12 cellular contexts compared by ENCODE assay signal in the genomic region with DNA sequence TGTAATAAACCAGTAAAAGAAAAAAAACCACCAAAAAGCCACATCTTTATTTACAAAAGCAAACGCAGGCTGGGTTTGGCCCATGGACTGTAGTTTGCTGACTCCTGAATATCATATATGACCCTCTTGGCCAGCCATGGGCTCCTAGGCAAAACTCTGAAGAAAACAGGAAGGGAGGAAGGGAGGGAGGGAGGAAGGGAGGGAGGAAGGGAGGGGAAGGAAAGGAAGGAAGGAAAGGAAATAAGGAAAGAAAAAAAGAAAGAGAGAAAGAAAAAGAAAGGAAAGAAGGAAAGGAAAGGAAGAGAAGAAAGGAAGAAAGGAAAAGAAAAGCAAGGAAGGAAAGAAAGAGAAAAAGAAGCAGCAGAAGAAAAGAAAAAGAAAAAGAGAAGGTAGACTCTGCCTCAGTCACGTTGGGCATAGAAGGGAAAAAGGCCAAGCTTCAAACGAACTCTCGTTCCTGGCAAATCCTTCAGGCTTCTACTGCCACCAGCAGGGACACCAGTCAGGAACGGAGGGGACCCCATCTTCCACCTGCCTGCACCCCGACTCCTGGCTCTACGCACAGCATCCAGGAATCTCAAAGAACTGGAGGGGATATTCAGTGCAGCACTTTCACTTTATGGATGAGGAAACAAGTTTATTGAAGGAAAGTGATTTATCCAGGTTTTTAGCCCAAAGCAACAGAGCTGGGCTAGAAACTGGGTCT. TPM values are rescaled to one million over a fixed set of nuclear protein-coding genes. Genes with fewer than 3 reads are reported as not detected.
DNase-seq lines count a peak whose midpoint lies in the region; ATAC-seq and TF ChIP-seq lines count a peak whose summit lies in the region.
"Had no signal": no experiment of that assay in that cellular context is flagged by ENCODE, and none has a peak within 500 bp of the region (broad histone marks: within the 10 kb centered on the region; RNA-seq: fewer than 3 reads in every experiment).

No MANE protein-coding gene starts in this region.

- H3K9me3 ChIP-seq in adipocyte (ENCODE audit: control insufficient read depth, low read length): no peaks in the 10 kb centered on the region

- intact Hi-C loops in CD14-positive monocyte (cut with micrococcal nuclease) (loop anchor here in 1 of 2 donors (2.0 kb wide), 1 partner anchor 15 kb away; no protein-coding TSS in a partner anchor), left colon (cut with DNase I, micrococcal nuclease) (no loop called here)

- ATAC-seq in left colon (peak; percentile 8), HG02759 (IDR thresholded peaks at IDR 0.05; ENCODE audit: unreplicated experiment) (no peak)
- no peak for ATAC-seq in activated T-cell treated with anti-CD3 and anti-CD28 coated beads, Interleukin-2, amount 50 U/mL, for 4 hours
- no peak for ATAC-seq in stimulated activated memory B cell treated with anti-CD40 and anti-IgM and Interleukin-4, amounts not matched to agents 10 μg/mL and 1 μg/mL and 100 μg/mL, for 72 hours

- H3K36me3 ChIP-seq in adipocyte (ENCODE audit: control insufficient read depth, insufficient read depth, low read length, severe bottlenecking): peaks cover 18% of the 10 kb centered on the region

- peaks cover 19 to 34% of the 10 kb centered on the region in 2 donors for H3K36me3 Mint-ChIP-seq in CD14-positive monocyte
- no peaks in the 10 kb centered on the region for H3K36me3 Mint-ChIP-seq in activated T-cell treated with anti-CD3 and anti-CD28 coated beads, Interleukin-2, amount 50 U/mL, for 4 hours (ENCODE audit: insufficient read depth)
- no peaks in the 10 kb centered on the region for H3K36me3 Mint-ChIP-seq in stimulated activated memory B cell treated with anti-CD40 and anti-IgM and Interleukin-4, amounts not matched to agents 10 μg/mL and 1 μg/mL and 100 μg/mL, for 72 hours

- H3K27ac Mint-ChIP-seq in CD14-positive monocyte: peak overlapping the region in 5 of 7 donors; percentile 35 to 93 (median 64)
- no peak overlapping the region for H3K27ac Mint-ChIP-seq in stimulated activated memory B cell treated with anti-CD40 and anti-IgM and Interleukin-4, amounts not matched to agents 10 μg/mL and 1 μg/mL and 100 μg/mL, for 72 hours

- H3K4me3 ChIP-seq in adipocyte (ENCODE audit: low read length) (no peak overlapping the region), skin epidermis (no peak overlapping the region)

- DNase-seq in CD14-positive monocyte (ENCODE audit: low spot score): no peak
- no peak for DNase-seq in adipocyte (ENCODE audit: low read depth)
- no peak for DNase-seq in left colon
- no peak for DNase-seq in T-helper 9 cell
- DNase-seq in activated T-cell treated with anti-CD3 and anti-CD28 coated beads, Interleukin-2, amount 50 U/mL, for 4 hours: no peak
- DNase-seq: NCI-H2107, OCI-M1 had no signal

- H3K27me3 Mint-ChIP-seq in CD14-positive monocyte (ENCODE audit: low read depth in 3 of 3): peaks cover 1 to 4% (median 4%) of the 10 kb centered on the region in 3 donors
- peaks cover 2% of the 10 kb centered on the region for H3K27me3 Mint-ChIP-seq in activated T-cell treated with anti-CD3 and anti-CD28 coated beads, Interleukin-2, amount 50 U/mL, for 4 hours (ENCODE audit: low read depth)
- peaks cover 60% of the 10 kb centered on the region for H3K27me3 Mint-ChIP-seq in stimulated activated memory B cell treated with anti-CD40 and anti-IgM and Interleukin-4, amounts not matched to agents 10 μg/mL and 1 μg/mL and 100 μg/mL, for 72 hours

- peaks cover 88% of the 10 kb centered on the region for H3K4me1 ChIP-seq in adipocyte (ENCODE audit: control insufficient read depth, insufficient read depth, low read length)

- H3K4me3 Mint-ChIP-seq in CD14-positive monocyte: peak overlapping the region in 1 of 2 donors; percentile 60
- no peak overlapping the region for H3K4me3 Mint-ChIP-seq in activated T-cell treated with anti-CD3 and anti-CD28 coated beads, Interleukin-2, amount 50 U/mL, for 4 hours
- no peak overlapping the region for H3K4me3 Mint-ChIP-seq in stimulated activated memory B cell treated with anti-CD40 and anti-IgM and Interleukin-4, amounts not matched to agents 10 μg/mL and 1 μg/mL and 100 μg/mL, for 72 hours

- H3K9ac ChIP-seq in adipocyte (ENCODE audit: low read length): peak overlapping the region; percentile 2

- TF ChIP-seq CTCF in CD14-positive monocyte (IDR thresholded peaks at IDR 0.05): no peak

- H3K9me3 Mint-ChIP-seq in CD14-positive monocyte: no peaks in the 10 kb centered on the region
- H3K9me3 Mint-ChIP-seq in activated T-cell treated with anti-CD3 and anti-CD28 coated beads, Interleukin-2, amount 50 U/mL, for 4 hours: no peaks in the 10 kb centered on the region
- no peaks in the 10 kb centered on the region for H3K9me3 Mint-ChIP-seq in stimulated activated memory B cell treated with anti-CD40 and anti-IgM and Interleukin-4, amounts not matched to agents 10 μg/mL and 1 μg/mL and 100 μg/mL, for 72 hours

- H3K4me1 Mint-ChIP-seq in CD14-positive monocyte: peaks cover 60% of the 10 kb centered on the region
- peaks cover 13% of the 10 kb centered on the region for H3K4me1 Mint-ChIP-seq in activated T-cell treated with anti-CD3 and anti-CD28 coated beads, Interleukin-2, amount 50 U/mL, for 4 hours (ENCODE audit: low read depth)
- H3K4me1 Mint-ChIP-seq in stimulated activated memory B cell treated with anti-CD40 and anti-IgM and Interleukin-4, amounts not matched to agents 10 μg/mL and 1 μg/mL and 100 μg/mL, for 72 hours: peaks cover 18% of the 10 kb centered on the region

- peak overlapping the region in 11 of 21 experiments; percentile 23 to 90 (median 80) for H3K27ac ChIP-seq in skin epidermis

- H3K27me3 ChIP-seq in adipocyte (replicated peaks; ENCODE audit: control insufficient read depth, insufficient read depth, low read length): no peaks in the 10 kb centered on the region

RNA-seq across cellular contexts. Expression of a gene that starts 22.1 kb away (rescaled TPM):
- polyA plus RNA-seq in CD14-positive monocyte: 1 to 10 TPM; 6.4 to 6.6 TPM
- 10 to 100 TPM; 49.6 to 65.6 TPM for total RNA-seq in left colon
- total RNA-seq in activated T-cell treated with anti-CD3 and anti-CD28 coated beads, Interleukin-2, amount 50 U/mL, for 4 hours: 1 to 10 TPM in 1 of 3 donors, under 1 TPM in 2; 0.24 to 1.1 (median 0.30) TPM

RNA-seq across cellular contexts. Expression of a gene that starts 28.0 kb away (rescaled TPM):
- polyA plus RNA-seq in CD14-positive monocyte: not detected
- under 1 TPM in 1 of 2 donors, not detected in 1; 0.20 TPM for total RNA-seq in left colon
- not detected for total RNA-seq in activated T-cell treated with anti-CD3 and anti-CD28 coated beads, Interleukin-2, amount 50 U/mL, for 4 hours
- total RNA-seq: endothelial cell of umbilical vein, LHCN-M2 had no signal
- polyA plus RNA-seq: endothelial cell of umbilical vein had no signal

Comparison
In these comparisons a context has a peak if more than half of its experiments do, and no peak if none do; other contexts are left out.
1. RNA of a gene that starts 22.1 kb away (total RNA-seq): 49.6 to 65.6 TPM in left colon; 0.24 to 1.1 TPM in activated T-cell treated with anti-CD3 and anti-CD28 coated beads, Interleukin-2, amount 50 U/mL, for 4 hours; every median in the first group is over 10 times any median in the second.